In the genomic region with DNA sequence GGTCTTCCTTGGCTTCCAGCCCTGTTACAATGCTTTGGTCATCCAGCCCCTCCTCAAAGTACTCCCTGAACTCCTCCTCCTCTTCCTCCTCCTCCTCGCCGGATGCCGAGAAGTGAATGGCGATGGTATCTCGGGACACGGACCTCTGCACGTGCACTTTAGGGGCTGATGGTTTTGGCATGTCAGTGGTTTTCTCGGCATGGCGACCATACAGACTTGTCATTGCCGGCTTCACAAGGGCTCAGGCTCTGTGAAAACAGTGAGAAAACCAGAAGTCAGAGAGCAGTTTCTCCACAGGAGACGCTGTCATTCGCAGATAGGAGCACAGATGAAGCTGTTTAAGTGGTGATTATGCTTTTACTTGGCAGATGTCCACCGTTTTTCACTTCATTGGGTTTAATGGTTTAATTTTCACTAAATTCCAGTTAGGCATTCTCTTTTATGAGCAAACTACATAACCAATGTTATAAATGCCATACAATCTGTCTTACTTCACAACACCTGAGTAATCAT, we compare ENCODE assay signal across 2 cellular contexts.
TF ChIP-seq lines count a peak whose summit lies in the region.

No MANE protein-coding gene starts in this region.

TF ChIP-seq in K562, 482 proteins besides CTCF, POLR2A, EP300 and RAD21 (continues in another document):
- TF ChIP-seq ZKSCAN1 (IDR thresholded peaks at IDR 0.05; ENCODE audit: low read depth, low read length): 0 out of 2 replicates have a peak, but pooled peaks have one; percentile 48
- no peak for TF ChIP-seq ZEB2 (IDR thresholded peaks at IDR 0.05)
- no peak for TF ChIP-seq EWSR1 (IDR thresholded peaks at IDR 0.05; ENCODE audit: borderline replicate concordance, low read depth, partially characterized antibody)
- TF ChIP-seq BHLHE40 (IDR thresholded peaks at IDR 0.05; ENCODE audit: low read length): peak; percentile 98
- TF ChIP-seq, protein P1, sequence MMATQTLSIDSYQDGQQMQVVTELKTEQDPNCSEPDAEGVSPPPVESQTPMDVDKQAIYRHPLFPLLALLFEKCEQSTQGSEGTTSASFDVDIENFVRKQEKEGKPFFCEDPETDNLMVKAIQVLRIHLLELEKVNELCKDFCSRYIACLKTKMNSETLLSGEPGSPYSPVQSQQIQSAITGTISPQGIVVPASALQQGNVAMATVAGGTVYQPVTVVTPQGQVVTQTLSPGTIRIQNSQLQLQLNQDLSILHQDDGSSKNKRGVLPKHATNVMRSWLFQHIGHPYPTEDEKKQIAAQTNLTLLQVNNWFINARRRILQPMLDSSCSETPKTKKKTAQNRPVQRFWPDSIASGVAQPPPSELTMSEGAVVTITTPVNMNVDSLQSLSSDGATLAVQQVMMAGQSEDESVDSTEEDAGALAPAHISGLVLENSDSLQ (IDR thresholded peaks at IDR 0.05): peak; percentile 77
- TF ChIP-seq, protein P2, sequence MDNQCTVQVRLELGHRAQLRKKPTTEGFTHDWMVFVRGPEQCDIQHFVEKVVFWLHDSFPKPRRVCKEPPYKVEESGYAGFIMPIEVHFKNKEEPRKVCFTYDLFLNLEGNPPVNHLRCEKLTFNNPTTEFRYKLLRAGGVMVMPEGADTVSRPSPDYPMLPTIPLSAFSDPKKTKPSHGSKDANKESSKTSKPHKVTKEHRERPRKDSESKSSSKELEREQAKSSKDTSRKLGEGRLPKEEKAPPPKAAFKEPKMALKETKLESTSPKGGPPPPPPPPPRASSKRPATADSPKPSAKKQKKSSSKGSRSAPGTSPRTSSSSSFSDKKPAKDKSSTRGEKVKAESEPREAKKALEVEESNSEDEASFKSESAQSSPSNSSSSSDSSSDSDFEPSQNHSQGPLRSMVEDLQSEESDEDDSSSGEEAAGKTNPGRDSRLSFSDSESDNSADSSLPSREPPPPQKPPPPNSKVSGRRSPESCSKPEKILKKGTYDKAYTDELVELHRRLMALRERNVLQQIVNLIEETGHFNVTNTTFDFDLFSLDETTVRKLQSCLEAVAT (IDR thresholded peaks at IDR 0.05): peak in 1 of 2 experiments; percentile 32; a peak in 1 of 4 replicates
- TF ChIP-seq ZNF785 (CRISPR knock-in tag; IDR thresholded peaks at IDR 0.05): no peak
- TF ChIP-seq, protein P3, sequence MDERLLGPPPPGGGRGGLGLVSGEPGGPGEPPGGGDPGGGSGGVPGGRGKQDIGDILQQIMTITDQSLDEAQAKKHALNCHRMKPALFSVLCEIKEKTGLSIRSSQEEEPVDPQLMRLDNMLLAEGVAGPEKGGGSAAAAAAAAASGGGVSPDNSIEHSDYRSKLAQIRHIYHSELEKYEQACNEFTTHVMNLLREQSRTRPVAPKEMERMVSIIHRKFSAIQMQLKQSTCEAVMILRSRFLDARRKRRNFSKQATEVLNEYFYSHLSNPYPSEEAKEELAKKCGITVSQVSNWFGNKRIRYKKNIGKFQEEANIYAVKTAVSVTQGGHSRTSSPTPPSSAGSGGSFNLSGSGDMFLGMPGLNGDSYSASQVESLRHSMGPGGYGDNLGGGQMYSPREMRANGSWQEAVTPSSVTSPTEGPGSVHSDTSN (CRISPR knock-in tag; IDR thresholded peaks at IDR 0.05; ENCODE audit: low read depth): no peak
- TF ChIP-seq, protein P3 (tag; conservative IDR thresholded peaks at IDR 0.05; ENCODE audit: low read depth): 0 out of 2 replicates have a peak, but pooled peaks have one; percentile 8
- TF ChIP-seq MCM5 (IDR thresholded peaks at IDR 0.05; ENCODE audit: low read depth): no peak
- TF ChIP-seq ADNP (tag; IDR thresholded peaks at IDR 0.05): no peak
- TF ChIP-seq, protein P4, sequence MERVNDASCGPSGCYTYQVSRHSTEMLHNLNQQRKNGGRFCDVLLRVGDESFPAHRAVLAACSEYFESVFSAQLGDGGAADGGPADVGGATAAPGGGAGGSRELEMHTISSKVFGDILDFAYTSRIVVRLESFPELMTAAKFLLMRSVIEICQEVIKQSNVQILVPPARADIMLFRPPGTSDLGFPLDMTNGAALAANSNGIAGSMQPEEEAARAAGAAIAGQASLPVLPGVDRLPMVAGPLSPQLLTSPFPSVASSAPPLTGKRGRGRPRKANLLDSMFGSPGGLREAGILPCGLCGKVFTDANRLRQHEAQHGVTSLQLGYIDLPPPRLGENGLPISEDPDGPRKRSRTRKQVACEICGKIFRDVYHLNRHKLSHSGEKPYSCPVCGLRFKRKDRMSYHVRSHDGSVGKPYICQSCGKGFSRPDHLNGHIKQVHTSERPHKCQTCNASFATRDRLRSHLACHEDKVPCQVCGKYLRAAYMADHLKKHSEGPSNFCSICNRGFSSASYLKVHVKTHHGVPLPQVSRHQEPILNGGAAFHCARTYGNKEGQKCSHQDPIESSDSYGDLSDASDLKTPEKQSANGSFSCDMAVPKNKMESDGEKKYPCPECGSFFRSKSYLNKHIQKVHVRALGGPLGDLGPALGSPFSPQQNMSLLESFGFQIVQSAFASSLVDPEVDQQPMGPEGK (CRISPR knock-in tag; IDR thresholded peaks at IDR 0.05; ENCODE audit: borderline replicate concordance): no peak
- TF ChIP-seq, protein P5, sequence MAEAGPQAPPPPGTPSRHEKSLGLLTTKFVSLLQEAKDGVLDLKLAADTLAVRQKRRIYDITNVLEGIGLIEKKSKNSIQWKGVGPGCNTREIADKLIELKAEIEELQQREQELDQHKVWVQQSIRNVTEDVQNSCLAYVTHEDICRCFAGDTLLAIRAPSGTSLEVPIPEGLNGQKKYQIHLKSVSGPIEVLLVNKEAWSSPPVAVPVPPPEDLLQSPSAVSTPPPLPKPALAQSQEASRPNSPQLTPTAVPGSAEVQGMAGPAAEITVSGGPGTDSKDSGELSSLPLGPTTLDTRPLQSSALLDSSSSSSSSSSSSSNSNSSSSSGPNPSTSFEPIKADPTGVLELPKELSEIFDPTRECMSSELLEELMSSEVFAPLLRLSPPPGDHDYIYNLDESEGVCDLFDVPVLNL (CRISPR knock-in tag; IDR thresholded peaks at IDR 0.05; ENCODE audit: low read depth): no peak
- no peak for TF ChIP-seq MYNN (IDR thresholded peaks at IDR 0.05)
- no peak for TF ChIP-seq MYNN (CRISPR knock-in tag; IDR thresholded peaks at IDR 0.05)
- TF ChIP-seq, protein P6, sequence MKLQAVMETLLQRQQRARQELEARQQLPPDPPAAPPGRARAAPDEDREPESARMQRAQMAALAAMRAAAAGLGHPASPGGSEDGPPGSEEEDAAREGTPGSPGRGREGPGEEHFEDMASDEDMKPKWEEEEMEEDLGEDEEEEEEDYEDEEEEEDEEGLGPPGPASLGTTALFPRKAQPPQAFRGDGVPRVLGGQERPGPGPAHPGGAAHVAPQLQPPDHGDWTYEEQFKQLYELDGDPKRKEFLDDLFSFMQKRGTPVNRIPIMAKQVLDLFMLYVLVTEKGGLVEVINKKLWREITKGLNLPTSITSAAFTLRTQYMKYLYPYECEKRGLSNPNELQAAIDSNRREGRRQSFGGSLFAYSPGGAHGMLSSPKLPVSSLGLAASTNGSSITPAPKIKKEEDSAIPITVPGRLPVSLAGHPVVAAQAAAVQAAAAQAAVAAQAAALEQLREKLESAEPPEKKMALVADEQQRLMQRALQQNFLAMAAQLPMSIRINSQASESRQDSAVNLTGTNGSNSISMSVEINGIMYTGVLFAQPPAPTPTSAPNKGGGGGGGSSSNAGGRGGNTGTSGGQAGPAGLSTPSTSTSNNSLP (IDR thresholded peaks at IDR 0.05; ENCODE audit: borderline replicate concordance, low read depth, low read length): no peak

TF ChIP-seq in neural cell, 6 proteins besides CTCF, POLR2A, EP300 and RAD21:
- TF ChIP-seq, protein P7, sequence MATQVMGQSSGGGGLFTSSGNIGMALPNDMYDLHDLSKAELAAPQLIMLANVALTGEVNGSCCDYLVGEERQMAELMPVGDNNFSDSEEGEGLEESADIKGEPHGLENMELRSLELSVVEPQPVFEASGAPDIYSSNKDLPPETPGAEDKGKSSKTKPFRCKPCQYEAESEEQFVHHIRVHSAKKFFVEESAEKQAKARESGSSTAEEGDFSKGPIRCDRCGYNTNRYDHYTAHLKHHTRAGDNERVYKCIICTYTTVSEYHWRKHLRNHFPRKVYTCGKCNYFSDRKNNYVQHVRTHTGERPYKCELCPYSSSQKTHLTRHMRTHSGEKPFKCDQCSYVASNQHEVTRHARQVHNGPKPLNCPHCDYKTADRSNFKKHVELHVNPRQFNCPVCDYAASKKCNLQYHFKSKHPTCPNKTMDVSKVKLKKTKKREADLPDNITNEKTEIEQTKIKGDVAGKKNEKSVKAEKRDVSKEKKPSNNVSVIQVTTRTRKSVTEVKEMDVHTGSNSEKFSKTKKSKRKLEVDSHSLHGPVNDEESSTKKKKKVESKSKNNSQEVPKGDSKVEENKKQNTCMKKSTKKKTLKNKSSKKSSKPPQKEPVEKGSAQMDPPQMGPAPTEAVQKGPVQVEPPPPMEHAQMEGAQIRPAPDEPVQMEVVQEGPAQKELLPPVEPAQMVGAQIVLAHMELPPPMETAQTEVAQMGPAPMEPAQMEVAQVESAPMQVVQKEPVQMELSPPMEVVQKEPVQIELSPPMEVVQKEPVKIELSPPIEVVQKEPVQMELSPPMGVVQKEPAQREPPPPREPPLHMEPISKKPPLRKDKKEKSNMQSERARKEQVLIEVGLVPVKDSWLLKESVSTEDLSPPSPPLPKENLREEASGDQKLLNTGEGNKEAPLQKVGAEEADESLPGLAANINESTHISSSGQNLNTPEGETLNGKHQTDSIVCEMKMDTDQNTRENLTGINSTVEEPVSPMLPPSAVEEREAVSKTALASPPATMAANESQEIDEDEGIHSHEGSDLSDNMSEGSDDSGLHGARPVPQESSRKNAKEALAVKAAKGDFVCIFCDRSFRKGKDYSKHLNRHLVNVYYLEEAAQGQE (IDR thresholded peaks at IDR 0.05; ENCODE audit: borderline replicate concordance): no peak
- TF ChIP-seq POLR2AphosphoS5 (IDR thresholded peaks at IDR 0.05) (no peak), TAF1 (IDR thresholded peaks at IDR 0.05; ENCODE audit: low read depth) (no peak)
